Comparison of ENCODE assay signal across 8 cellular contexts in the genomic region with DNA sequence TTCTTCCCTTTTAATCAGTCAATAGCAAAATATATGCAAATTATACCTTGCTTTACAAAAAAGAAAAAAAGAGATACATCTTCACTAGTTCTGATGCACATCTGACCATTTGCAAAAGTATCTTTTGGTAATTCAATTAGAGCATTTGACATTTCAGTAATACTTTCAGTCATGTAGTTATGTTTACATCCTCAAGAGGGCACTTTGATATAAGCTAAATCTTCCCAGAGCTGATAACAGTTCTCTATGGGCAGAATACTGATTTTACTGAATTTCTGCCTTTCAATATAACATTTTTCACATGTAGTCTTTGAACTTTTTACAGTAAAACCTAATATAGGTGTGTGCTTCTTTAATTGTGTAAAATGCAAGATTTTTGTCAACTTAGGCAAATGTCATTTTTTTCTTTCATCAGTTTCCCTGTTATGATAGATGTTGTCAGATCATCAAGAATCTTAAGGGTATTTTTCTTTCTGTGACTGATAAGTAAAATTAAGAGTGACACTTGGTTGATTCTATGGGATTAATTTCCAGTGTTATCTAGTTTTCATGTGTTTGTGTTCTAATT.
DNase-seq lines count a peak whose midpoint lies in the region; ATAC-seq lines count a peak whose summit lies in the region.

No MANE protein-coding gene starts in this region.

- peak; percentile 62 for DNase-seq in ACHN
- DNase-seq in NCI-H526 treated with DMSO at 0.1 percent for 48 hours (lab: John Stamatoyannopoulos, UW) = peak; percentile 34
- DNase-seq in cerebellar cortex (ENCODE audit: low spot score) = peak; percentile 51
- DNase-seq in myocyte (ENCODE audit: low read depth) = peak; percentile 8
- DNase-seq in GDM1 (lab: John Stamatoyannopoulos, UW) = no peak
- no peak for DNase-seq in MG63

- no peaks in the 10 kb centered on the region for H3K9me3 ChIP-seq in MG63

- peak; percentile 70 for ATAC-seq in GM18520 (IDR thresholded peaks at IDR 0.05; ENCODE audit: unreplicated experiment)
- peak; percentile 81 for ATAC-seq in HG03139 (IDR thresholded peaks at IDR 0.05; ENCODE audit: unreplicated experiment)

- H3K27me3 ChIP-seq in MG63 = no peaks in the 10 kb centered on the region

- no peak overlapping the region for H3K4me3 ChIP-seq in MG63

- no peaks in the 10 kb centered on the region for H3K36me3 ChIP-seq in MG63

- in situ Hi-C loops in ACHN (cut with HindIII; ENCODE audit: low pct_ligation_motif_present, low pct_unique_long_range_greater_than_20kb, low sequenced_read_pairs) = loop anchor here (25.0 kb wide), 1 partner anchor 572 kb away; no protein-coding TSS in a partner anchor

Comparison
In these comparisons a context has a peak if more than half of its experiments do, and no peak if none do; other contexts are left out.
1. DNase-seq: peak in ACHN (single experiment), NCI-H526 treated with DMSO at 0.1 percent for 48 hours (single experiment), cerebellar cortex (single experiment) and myocyte (single experiment); none in GDM1 (single experiment) and MG63 (single experiment).